9 cellular contexts compared by ENCODE assay signal in genomic region chr7:12250232-12250631, GRCh38.
"Had no signal": no experiment of that assay in that cellular context is flagged by ENCODE, and none has a peak within 500 bp of the region (broad histone marks: within the 10 kb centered on the region; RNA-seq: fewer than 3 reads in every experiment).

No MANE protein-coding gene starts in this region.

- ATAC-seq: HCT116, HepG2 had no signal

- H3K9me3 ChIP-seq: HAP-1 had no signal

- H3K4me1 Mint-ChIP-seq: IgD-negative memory B cell had no signal

- H3K4me3 Mint-ChIP-seq: HFFc6, IgD-negative memory B cell had no signal

- H3K27me3 Mint-ChIP-seq: IgD-negative memory B cell had no signal

- H3K4me1 ChIP-seq: HAP-1 had no signal

- H3K27ac Mint-ChIP-seq: HFFc6, IgD-negative memory B cell had no signal

- FAIRE-seq: H1, HepG2 had no signal

- DNase-seq: GM23248, H7, HFFc6, KBM-7 had no signal

- H3K4me3 ChIP-seq: GM23248, HAP-1 had no signal

- H3K36me3 ChIP-seq: HAP-1 had no signal

- H3K36me3 Mint-ChIP-seq: IgD-negative memory B cell had no signal
